ENCODE assay signal across 1 cellular context in the genomic region with DNA sequence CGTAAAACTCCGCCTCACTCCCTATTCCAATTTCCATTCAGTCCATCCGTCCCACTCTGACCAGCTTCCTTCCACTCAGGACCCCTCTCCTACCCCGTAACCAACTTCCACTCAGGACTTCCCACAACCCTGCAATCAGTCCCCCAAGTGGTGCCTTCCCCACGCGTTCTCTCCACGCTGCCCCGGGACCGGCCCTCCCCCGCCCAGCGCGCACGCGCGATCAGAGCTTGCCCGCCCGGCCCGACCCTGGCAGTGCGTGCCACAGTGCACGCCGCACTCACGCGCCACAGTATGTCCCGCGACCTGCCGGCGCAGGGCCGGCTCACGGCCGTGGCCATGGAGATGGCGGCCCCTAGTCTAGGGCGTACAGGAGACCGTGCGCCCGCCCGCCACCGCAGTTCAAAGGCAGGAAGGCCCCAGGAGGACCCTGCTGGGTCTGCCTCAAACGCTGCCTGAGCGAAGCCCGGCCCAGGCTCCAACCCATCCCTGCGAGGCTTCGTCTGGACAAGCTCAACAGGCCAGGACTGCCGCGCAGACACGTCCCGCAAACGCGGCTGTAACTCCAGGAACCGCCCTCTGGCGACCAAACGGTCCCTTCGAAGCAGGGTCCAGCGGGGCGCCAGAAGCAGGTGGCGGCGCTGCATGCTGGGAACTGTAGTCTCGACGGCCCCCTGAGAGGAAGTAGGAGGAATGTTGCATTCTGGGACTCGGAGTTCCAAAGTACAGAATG.
TF ChIP-seq lines count a peak whose summit lies in the region.

A gene with protein sequence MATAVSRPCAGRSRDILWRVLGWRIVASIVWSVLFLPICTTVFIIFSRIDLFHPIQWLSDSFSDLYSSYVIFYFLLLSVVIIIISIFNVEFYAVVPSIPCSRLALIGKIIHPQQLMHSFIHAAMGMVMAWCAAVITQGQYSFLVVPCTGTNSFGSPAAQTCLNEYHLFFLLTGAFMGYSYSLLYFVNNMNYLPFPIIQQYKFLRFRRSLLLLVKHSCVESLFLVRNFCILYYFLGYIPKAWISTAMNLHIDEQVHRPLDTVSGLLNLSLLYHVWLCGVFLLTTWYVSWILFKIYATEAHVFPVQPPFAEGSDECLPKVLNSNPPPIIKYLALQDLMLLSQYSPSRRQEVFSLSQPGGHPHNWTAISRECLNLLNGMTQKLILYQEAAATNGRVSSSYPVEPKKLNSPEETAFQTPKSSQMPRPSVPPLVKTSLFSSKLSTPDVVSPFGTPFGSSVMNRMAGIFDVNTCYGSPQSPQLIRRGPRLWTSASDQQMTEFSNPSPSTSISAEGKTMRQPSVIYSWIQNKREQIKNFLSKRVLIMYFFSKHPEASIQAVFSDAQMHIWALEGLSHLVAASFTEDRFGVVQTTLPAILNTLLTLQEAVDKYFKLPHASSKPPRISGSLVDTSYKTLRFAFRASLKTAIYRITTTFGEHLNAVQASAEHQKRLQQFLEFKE (minus strand): TSS at position 373 of the 730 bp plus-strand sequence. CDS start 35 bp downstream, at position 338.

TF ChIP-seq in K562, 482 proteins besides CTCF, POLR2A, EP300 and RAD21 (continued from another document and continues in another):
- TF ChIP-seq, protein P1, sequence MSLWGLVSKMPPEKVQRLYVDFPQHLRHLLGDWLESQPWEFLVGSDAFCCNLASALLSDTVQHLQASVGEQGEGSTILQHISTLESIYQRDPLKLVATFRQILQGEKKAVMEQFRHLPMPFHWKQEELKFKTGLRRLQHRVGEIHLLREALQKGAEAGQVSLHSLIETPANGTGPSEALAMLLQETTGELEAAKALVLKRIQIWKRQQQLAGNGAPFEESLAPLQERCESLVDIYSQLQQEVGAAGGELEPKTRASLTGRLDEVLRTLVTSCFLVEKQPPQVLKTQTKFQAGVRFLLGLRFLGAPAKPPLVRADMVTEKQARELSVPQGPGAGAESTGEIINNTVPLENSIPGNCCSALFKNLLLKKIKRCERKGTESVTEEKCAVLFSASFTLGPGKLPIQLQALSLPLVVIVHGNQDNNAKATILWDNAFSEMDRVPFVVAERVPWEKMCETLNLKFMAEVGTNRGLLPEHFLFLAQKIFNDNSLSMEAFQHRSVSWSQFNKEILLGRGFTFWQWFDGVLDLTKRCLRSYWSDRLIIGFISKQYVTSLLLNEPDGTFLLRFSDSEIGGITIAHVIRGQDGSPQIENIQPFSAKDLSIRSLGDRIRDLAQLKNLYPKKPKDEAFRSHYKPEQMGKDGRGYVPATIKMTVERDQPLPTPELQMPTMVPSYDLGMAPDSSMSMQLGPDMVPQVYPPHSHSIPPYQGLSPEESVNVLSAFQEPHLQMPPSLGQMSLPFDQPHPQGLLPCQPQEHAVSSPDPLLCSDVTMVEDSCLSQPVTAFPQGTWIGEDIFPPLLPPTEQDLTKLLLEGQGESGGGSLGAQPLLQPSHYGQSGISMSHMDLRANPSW (CRISPR knock-in tag; IDR thresholded peaks at IDR 0.05) = peak; percentile 98; the same call in 1 of the 2 replicates
- TF ChIP-seq RB1 (IDR thresholded peaks at IDR 0.05; ENCODE audit: low read depth) = peak; percentile 89
- TF ChIP-seq NELFE (IDR thresholded peaks at IDR 0.05; ENCODE audit: insufficient read depth, insufficient read length) = no peak
- TF ChIP-seq MCM2 (IDR thresholded peaks at IDR 0.05; ENCODE audit: low read depth) = no peak
- TF ChIP-seq, protein P2, sequence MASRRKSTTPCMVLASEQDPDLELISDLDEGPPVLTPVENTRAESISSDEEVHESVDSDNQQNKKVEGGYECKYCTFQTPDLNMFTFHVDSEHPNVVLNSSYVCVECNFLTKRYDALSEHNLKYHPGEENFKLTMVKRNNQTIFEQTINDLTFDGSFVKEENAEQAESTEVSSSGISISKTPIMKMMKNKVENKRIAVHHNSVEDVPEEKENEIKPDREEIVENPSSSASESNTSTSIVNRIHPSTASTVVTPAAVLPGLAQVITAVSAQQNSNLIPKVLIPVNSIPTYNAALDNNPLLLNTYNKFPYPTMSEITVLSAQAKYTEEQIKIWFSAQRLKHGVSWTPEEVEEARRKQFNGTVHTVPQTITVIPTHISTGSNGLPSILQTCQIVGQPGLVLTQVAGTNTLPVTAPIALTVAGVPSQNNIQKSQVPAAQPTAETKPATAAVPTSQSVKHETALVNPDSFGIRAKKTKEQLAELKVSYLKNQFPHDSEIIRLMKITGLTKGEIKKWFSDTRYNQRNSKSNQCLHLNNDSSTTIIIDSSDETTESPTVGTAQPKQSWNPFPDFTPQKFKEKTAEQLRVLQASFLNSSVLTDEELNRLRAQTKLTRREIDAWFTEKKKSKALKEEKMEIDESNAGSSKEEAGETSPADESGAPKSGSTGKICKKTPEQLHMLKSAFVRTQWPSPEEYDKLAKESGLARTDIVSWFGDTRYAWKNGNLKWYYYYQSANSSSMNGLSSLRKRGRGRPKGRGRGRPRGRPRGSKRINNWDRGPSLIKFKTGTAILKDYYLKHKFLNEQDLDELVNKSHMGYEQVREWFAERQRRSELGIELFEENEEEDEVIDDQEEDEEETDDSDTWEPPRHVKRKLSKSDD (conservative IDR thresholded peaks at IDR 0.05; ENCODE audit: low read length) = no peak
- TF ChIP-seq, protein P3, sequence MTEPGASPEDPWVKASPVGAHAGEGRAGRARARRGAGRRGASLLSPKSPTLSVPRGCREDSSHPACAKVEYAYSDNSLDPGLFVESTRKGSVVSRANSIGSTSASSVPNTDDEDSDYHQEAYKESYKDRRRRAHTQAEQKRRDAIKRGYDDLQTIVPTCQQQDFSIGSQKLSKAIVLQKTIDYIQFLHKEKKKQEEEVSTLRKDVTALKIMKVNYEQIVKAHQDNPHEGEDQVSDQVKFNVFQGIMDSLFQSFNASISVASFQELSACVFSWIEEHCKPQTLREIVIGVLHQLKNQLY (CRISPR knock-in tag; conservative IDR thresholded peaks at IDR 0.05) = 0 out of 4 replicates have a peak, but pooled peaks of 1 of the 2 experiments have one; percentile 83
- TF ChIP-seq KDM2B (CRISPR knock-in tag; IDR thresholded peaks at IDR 0.05) = no peak
- no peak for TF ChIP-seq HNRNPLL (IDR thresholded peaks at IDR 0.05; ENCODE audit: low read depth, low read length, poor library complexity, severe bottlenecking)
- TF ChIP-seq ZNF764 (CRISPR knock-in tag; IDR thresholded peaks at IDR 0.05; ENCODE audit: low read depth) = no peak
- TF ChIP-seq MTF1 (CRISPR knock-in tag; IDR thresholded peaks at IDR 0.05; ENCODE audit: borderline replicate concordance) = no peak
- 0 out of 2 replicates have a peak, but pooled peaks have one; percentile 52 for TF ChIP-seq ZFP1 (CRISPR knock-in tag; IDR thresholded peaks at IDR 0.05)
- TF ChIP-seq TEAD1 (CRISPR knock-in tag; IDR thresholded peaks at IDR 0.05) = peak; percentile 88 to 96; a peak in 3 of 4 replicates
- no peak for TF ChIP-seq BMI1 (IDR thresholded peaks at IDR 0.05; ENCODE audit: low read length)
- TF ChIP-seq, protein P4, sequence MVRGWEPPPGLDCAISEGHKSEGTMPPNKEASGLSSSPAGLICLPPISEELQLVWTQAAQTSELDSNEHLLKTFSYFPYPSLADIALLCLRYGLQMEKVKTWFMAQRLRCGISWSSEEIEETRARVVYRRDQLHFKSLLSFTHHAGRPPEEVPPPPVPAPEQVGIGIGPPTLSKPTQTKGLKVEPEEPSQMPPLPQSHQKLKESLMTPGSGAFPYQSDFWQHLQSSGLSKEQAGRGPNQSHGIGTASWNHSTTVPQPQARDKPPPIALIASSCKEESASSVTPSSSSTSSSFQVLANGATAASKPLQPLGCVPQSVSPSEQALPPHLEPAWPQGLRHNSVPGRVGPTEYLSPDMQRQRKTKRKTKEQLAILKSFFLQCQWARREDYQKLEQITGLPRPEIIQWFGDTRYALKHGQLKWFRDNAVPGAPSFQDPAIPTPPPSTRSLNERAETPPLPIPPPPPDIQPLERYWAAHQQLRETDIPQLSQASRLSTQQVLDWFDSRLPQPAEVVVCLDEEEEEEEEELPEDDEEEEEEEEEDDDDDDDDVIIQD (CRISPR knock-in tag; IDR thresholded peaks at IDR 0.05) = peak; percentile 87
- no peak for TF ChIP-seq MECOM (CRISPR knock-in tag; IDR thresholded peaks at IDR 0.05)
- peak; percentile 96 for TF ChIP-seq ZNF583 (CRISPR knock-in tag; IDR thresholded peaks at IDR 0.05)
- peak in 1 of 2 experiments; percentile 53; a peak in 1 of 4 replicates for TF ChIP-seq ETV6 (IDR thresholded peaks at IDR 0.05; ENCODE audit: borderline replicate concordance in 1 of 2, low read depth in 2 of 2, low read length in 1 of 2)
- peak; percentile 60; the same call in 1 of the 2 replicates for TF ChIP-seq ETV6 (CRISPR knock-in tag; IDR thresholded peaks at IDR 0.05; ENCODE audit: borderline replicate concordance)
- no peak for TF ChIP-seq ADNP (tag; IDR thresholded peaks at IDR 0.05)
- TF ChIP-seq RHOXF2B (CRISPR knock-in tag; conservative IDR thresholded peaks at IDR 0.05) = no peak
- peak; percentile 14; the same call in 1 of the 2 replicates for TF ChIP-seq DEAF1 (CRISPR knock-in tag; IDR thresholded peaks at IDR 0.05)
- peak; percentile 71; the same call in 1 of the 2 replicates for TF ChIP-seq RUNX1 (IDR thresholded peaks at IDR 0.05; ENCODE audit: low read depth)
- no peak for TF ChIP-seq RBM17 (IDR thresholded peaks at IDR 0.05; ENCODE audit: borderline replicate concordance, low read depth, low read length)
- TF ChIP-seq, protein P5, sequence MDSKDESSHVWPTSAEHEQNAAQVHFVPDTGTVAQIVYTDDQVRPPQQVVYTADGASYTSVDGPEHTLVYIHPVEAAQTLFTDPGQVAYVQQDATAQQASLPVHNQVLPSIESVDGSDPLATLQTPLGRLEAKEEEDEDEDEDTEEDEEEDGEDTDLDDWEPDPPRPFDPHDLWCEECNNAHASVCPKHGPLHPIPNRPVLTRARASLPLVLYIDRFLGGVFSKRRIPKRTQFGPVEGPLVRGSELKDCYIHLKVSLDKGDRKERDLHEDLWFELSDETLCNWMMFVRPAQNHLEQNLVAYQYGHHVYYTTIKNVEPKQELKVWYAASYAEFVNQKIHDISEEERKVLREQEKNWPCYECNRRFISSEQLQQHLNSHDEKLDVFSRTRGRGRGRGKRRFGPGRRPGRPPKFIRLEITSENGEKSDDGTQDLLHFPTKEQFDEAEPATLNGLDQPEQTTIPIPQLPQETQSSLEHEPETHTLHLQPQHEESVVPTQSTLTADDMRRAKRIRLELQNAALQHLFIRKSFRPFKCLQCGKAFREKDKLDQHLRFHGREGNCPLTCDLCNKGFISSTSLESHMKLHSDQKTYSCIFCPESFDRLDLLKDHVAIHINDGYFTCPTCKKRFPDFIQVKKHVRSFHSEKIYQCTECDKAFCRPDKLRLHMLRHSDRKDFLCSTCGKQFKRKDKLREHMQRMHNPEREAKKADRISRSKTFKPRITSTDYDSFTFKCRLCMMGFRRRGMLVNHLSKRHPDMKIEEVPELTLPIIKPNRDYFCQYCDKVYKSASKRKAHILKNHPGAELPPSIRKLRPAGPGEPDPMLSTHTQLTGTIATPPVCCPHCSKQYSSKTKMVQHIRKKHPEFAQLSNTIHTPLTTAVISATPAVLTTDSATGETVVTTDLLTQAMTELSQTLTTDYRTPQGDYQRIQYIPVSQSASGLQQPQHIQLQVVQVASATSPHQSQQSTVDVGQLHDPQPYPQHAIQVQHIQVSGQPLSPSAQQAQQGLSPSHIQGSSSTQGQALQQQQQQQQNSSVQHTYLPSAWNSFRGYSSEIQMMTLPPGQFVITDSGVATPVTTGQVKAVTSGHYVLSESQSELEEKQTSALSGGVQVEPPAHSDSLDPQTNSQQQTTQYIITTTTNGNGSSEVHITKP (IDR thresholded peaks at IDR 0.05; ENCODE audit: partially characterized antibody) = peak; percentile 69
- peak; percentile 98 for TF ChIP-seq SPI1 (IDR thresholded peaks at IDR 0.05; ENCODE audit: borderline replicate concordance, low read depth, low read length)
- peak; percentile 98 for TF ChIP-seq PHF8 (IDR thresholded peaks at IDR 0.05; ENCODE audit: borderline replicate concordance, low read length)
- no peak for TF ChIP-seq ZNF24 (IDR thresholded peaks at IDR 0.05)
- no peak for TF ChIP-seq GTF3C2 (IDR thresholded peaks at IDR 0.05; ENCODE audit: borderline replicate concordance, extremely low read depth, insufficient read length)
- no peak for TF ChIP-seq ZFP36 (IDR thresholded peaks at IDR 0.05; ENCODE audit: low read depth, low read length, partially characterized antibody)
- no peak for TF ChIP-seq ZNF184 (CRISPR knock-in tag; IDR thresholded peaks at IDR 0.05)
